8 cellular contexts compared by ENCODE assay signal in genomic region chr5:176388341-176389113, GRCh38. TPM values are rescaled to one million over a fixed set of nuclear protein-coding genes. Genes with fewer than 3 reads are reported as not detected.
DNase-seq lines count a peak whose midpoint lies in the region; ATAC-seq and TF ChIP-seq lines count a peak whose summit lies in the region.

Gene HIGD2A, plus strand, starts transcription at chr5:176388751. Its CDS starts 69 bp downstream, at chr5:176388820.
Gene NOP16, minus strand, starts transcription at chr5:176388598. Its CDS starts 59 bp downstream, at chr5:176388539.

- H3K27me3 ChIP-seq in duodenal mucosa (ENCODE audit: control insufficient read depth in 1 of 2, insufficient read depth in 2 of 2, low read length in 2 of 2) (no peaks in the 10 kb centered on the region), right lobe of liver (no peaks in the 10 kb centered on the region)

- 0% methylated on average over 32 of the region's 59 CpGs for WGBS in right lobe of liver (ENCODE audit: insufficient coverage, low coverage, low lambda C conversion rate, missing lambda C conversion rate)

- POLR2A ChIA-PET in activated CD4-positive, alpha-beta memory T cell treated with anti-CD3 and anti-CD28 coated beads for 36 hours (lab: Charles Lee): interaction anchor here (0.7 to 1.6 kb wide), 6 partner anchors 9 to 149 kb away, joined by 3 to 7 read pairs (median 4); partner anchors contain the start of genes FAF2 and RNF44

- H3K36me3 ChIP-seq in duodenal mucosa (ENCODE audit: control insufficient read depth in 1 of 2, insufficient read depth in 2 of 2, low read length in 2 of 2) (peaks cover 25 to 51% of the 10 kb centered on the region in 2 donors), right lobe of liver (peaks cover 0 to 30% (median 11%) of the 10 kb centered on the region in 4 donors)

- intact Hi-C loops in activated CD4-positive, alpha-beta memory T cell treated with anti-CD3 and anti-CD28 coated beads for 36 hours (cut with micrococcal nuclease): loop anchor here (1.0 to 10.0 kb wide), 10 partner anchors 23 to 964 kb away; partner anchors contain the start of genes ARL10, CLTB, FAF2 and HRH2
- intact Hi-C loops in right lobe of liver (cut with DNase I): no loop called here

- H3K27ac Mint-ChIP-seq in activated CD4-positive, alpha-beta memory T cell treated with anti-CD3 and anti-CD28 coated beads for 36 hours: peak within 1 kb of the TSS; percentile 98

- DNase-seq in CD1c-positive myeloid dendritic cell (ENCODE audit: extremely low spot score) (peak; percentile 100), NCI-H82 treated with DMSO at 0.1 percent for 48 hours (lab: John Stamatoyannopoulos, UW; ENCODE audit: unreplicated experiment) (peak; percentile 94), right lobe of liver (peak; percentile 99)
- DNase-seq in activated CD4-positive, alpha-beta memory T cell treated with anti-CD3 and anti-CD28 coated beads for 36 hours: peak; percentile 100
- peak; percentile 99 for DNase-seq in stimulated activated CD4-positive, alpha-beta T cell treated with anti-CD3 and anti-CD28 coated beads, Interleukin-4, amount 100 ng/mL, for 4 hours

- H3K4me1 ChIP-seq in duodenal mucosa (ENCODE audit: control insufficient read depth in 1 of 2, insufficient read depth in 2 of 2, low read length in 2 of 2) (peaks cover 16 to 26% of the 10 kb centered on the region in 2 donors), right lobe of liver (peaks cover 0 to 27% (median 6%) of the 10 kb centered on the region in 4 donors)

- no peak for TF ChIP-seq POLR2A in right lobe of liver (IDR thresholded peaks at IDR 0.05)

- H3K27me3 Mint-ChIP-seq in activated CD4-positive, alpha-beta memory T cell treated with anti-CD3 and anti-CD28 coated beads for 36 hours: no peaks in the 10 kb centered on the region

- CTCF ChIA-PET in activated CD4-positive, alpha-beta memory T cell treated with anti-CD3 and anti-CD28 coated beads for 36 hours (lab: Charles Lee): interaction anchor here (1.3 kb wide), 1 partner anchor 59 kb away, joined by 3 read pairs; the partner anchor contains the start of gene FAF2

- H3K27ac ChIP-seq in duodenal mucosa (ENCODE audit: low read depth, low read length) (peak within 1 kb of the TSS; percentile 97), right lobe of liver (peak within 1 kb of the TSS; percentile 87 to 95 (median 91))

- H3K4me1 Mint-ChIP-seq in activated CD4-positive, alpha-beta memory T cell treated with anti-CD3 and anti-CD28 coated beads for 36 hours (ENCODE audit: low read depth): peaks cover 27% of the 10 kb centered on the region

- peak within 1 kb of the TSS; percentile 99 for H3K4me3 Mint-ChIP-seq in activated CD4-positive, alpha-beta memory T cell treated with anti-CD3 and anti-CD28 coated beads for 36 hours

- peaks cover 44% of the 10 kb centered on the region for H3K36me3 Mint-ChIP-seq in activated CD4-positive, alpha-beta memory T cell treated with anti-CD3 and anti-CD28 coated beads for 36 hours

- H3K9me3 ChIP-seq in duodenal mucosa (ENCODE audit: control insufficient read depth in 1 of 2, low read length in 2 of 2): no peaks in the 10 kb centered on the region
- no peaks in the 10 kb centered on the region for H3K9me3 ChIP-seq in right lobe of liver

- TF ChIP-seq CTCF in right lobe of liver (IDR thresholded peaks at IDR 0.05): peak in 1 of 4 donors; percentile 11

- H3K9me3 Mint-ChIP-seq in activated CD4-positive, alpha-beta memory T cell treated with anti-CD3 and anti-CD28 coated beads for 36 hours: no peaks in the 10 kb centered on the region

- H3K4me3 ChIP-seq in duodenal mucosa (ENCODE audit: low read depth in 1 of 2, low read length in 2 of 2): peak within 1 kb of the TSS; percentile 89 to 99
- H3K4me3 ChIP-seq in right lobe of liver: peak within 1 kb of the TSS; percentile 82 to 97 (median 93)

- ATAC-seq in GM19438 (IDR thresholded peaks at IDR 0.05; ENCODE audit: low read depth, unreplicated experiment) (peak; percentile 93), HG03575 (IDR thresholded peaks at IDR 0.05; ENCODE audit: extremely low read depth, insufficient number of reproducible peaks, low FRiP score, unreplicated experiment) (peak; percentile 66), right lobe of liver (peak; percentile 94 to 96 (median 94))

- peak within 1 kb of the TSS; percentile 98 to 99 for H3K9ac ChIP-seq in duodenal mucosa (ENCODE audit: low read depth in 1 of 2, low read length in 2 of 2)

RNA-seq across cellular contexts. Expression of gene HIGD2A, which starts in this region (rescaled TPM):
- 100 to 1,000 TPM; 112 to 119 TPM for total RNA-seq in activated CD4-positive, alpha-beta memory T cell treated with anti-CD3 and anti-CD28 coated beads for 36 hours
- total RNA-seq in right lobe of liver: 100 to 1,000 TPM in 2 of 6 experiments, 10 to 100 TPM in 4; 39.0 to 107 (median 56.5) TPM

RNA-seq across cellular contexts. Expression of gene NOP16, which starts in this region (rescaled TPM):
- total RNA-seq in activated CD4-positive, alpha-beta memory T cell treated with anti-CD3 and anti-CD28 coated beads for 36 hours: 10 to 100 TPM; 52.5 to 57.6 TPM
- 10 to 100 TPM; 12.8 to 19.6 (median 17.2) TPM for total RNA-seq in right lobe of liver

Comparison
In these comparisons a context has a peak if more than half of its experiments do, and no peak if none do; other contexts are left out.
1. Peak in every context shown above with its lines: DNase-seq, ATAC-seq, H3K4me3 ChIP-seq and H3K27ac ChIP-seq.